In the genomic region with DNA sequence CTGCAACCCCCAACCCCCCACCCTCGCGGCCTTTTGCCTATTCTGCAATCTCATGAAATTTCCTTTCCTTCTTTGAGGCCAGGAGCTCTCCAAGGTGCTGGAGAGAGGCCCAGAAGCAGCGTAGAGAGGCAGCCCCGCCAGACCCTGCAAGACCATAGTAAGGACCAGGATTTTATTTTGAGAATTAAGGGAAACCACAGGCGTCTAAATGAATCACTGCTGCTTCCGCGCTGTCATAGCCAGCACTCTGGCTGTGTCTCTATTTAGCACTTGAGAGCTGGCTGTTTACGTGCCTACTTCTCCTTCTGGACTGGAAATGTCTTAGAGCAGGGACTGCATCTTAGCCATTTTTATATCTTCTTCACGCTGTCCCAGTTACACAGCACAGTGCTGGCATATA, we compare ENCODE assay signal across 1 cellular context.
TF ChIP-seq lines count a peak whose summit lies in the region.

No MANE protein-coding gene starts in this region.

TF ChIP-seq in GM12878, 131 proteins besides CTCF, POLR2A, EP300 and RAD21 (continued from another document):
- TF ChIP-seq, protein P1, sequence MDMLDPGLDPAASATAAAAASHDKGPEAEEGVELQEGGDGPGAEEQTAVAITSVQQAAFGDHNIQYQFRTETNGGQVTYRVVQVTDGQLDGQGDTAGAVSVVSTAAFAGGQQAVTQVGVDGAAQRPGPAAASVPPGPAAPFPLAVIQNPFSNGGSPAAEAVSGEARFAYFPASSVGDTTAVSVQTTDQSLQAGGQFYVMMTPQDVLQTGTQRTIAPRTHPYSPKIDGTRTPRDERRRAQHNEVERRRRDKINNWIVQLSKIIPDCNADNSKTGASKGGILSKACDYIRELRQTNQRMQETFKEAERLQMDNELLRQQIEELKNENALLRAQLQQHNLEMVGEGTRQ (IDR thresholded peaks at IDR 0.05; ENCODE audit: borderline replicate concordance, low read depth, low read length), result no peak
- TF ChIP-seq ZBTB11 (CRISPR knock-in tag; IDR thresholded peaks at IDR 0.05) (no peak), NR2C2 (IDR thresholded peaks at IDR 0.05; ENCODE audit: borderline replicate concordance, control insufficient read depth, insufficient read length, low read depth) (no peak)
